Comparison of ENCODE assay signal across 28 cellular contexts in the genomic region with DNA sequence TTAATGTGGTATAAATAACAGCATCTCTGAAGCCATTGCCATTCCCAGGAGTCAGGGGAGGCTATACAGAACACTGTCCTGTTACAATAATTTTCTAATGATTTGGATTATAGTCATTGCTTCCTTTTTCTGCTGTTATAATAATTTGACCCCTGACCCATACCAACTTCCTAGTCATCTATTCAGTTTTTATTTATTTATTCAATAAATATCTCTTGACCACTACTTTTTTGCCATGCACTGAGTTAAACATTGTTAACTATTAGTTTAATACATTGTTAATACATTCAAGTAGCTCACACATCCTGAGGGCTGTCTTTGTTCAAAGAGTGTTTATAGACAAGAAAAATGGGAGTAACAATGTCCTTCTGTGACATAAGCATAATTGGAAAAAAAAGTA.
"Had no signal": no experiment of that assay in that cellular context is flagged by ENCODE, and none has a peak within 500 bp of the region (broad histone marks: within the 10 kb centered on the region; RNA-seq: fewer than 3 reads in every experiment).

No MANE protein-coding gene starts in this region.

- H3K4me3 ChIP-seq: colonic mucosa, MG63, Peyer's patch, SJCRH30 had no signal

- H3K27me3 Mint-ChIP-seq: activated CD8-positive, alpha-beta memory T cell treated with anti-CD3 and anti-CD28 coated beads, Interleukin-2, amount 10 ng/mL, durations not matched to agents 7 days and 5 days; activated naive CD4-positive, alpha-beta T cell treated with anti-CD3 and anti-CD28 coated beads, Interleukin-2, amount 10 ng/mL, durations not matched to agents 7 days and 5 days; activated naive CD8-positive, alpha-beta T cell treated with anti-CD3 and anti-CD28 coated beads for 36 hours; activated T-helper 17 cell treated with anti-CD3 and anti-CD28 coated beads, Interleukin-2, amount 50 U/mL, for 72 hours had no signal

- H3K4me1 ChIP-seq: colonic mucosa, Peyer's patch, SJCRH30 had no signal

- H3K36me3 ChIP-seq: colonic mucosa, MG63, Peyer's patch, SJCRH30 had no signal

- H3K4me1 Mint-ChIP-seq: activated CD8-positive, alpha-beta memory T cell treated with anti-CD3 and anti-CD28 coated beads, Interleukin-2, amount 10 ng/mL, durations not matched to agents 7 days and 5 days; activated naive CD4-positive, alpha-beta T cell treated with anti-CD3 and anti-CD28 coated beads, Interleukin-2, amount 10 ng/mL, durations not matched to agents 7 days and 5 days; activated naive CD8-positive, alpha-beta T cell treated with anti-CD3 and anti-CD28 coated beads for 36 hours; activated T-helper 17 cell treated with anti-CD3 and anti-CD28 coated beads, Interleukin-2, amount 50 U/mL, for 72 hours had no signal

- H3K27ac ChIP-seq: colonic mucosa, Peyer's patch, RWPE1, SJCRH30 had no signal

- H3K27me3 ChIP-seq: colonic mucosa, MG63, Peyer's patch, SJCRH30 had no signal

- H3K9me2 ChIP-seq: SK-N-SH had no signal

- H3K4me3 Mint-ChIP-seq: activated CD8-positive, alpha-beta memory T cell treated with anti-CD3 and anti-CD28 coated beads, Interleukin-2, amount 10 ng/mL, durations not matched to agents 7 days and 5 days; activated naive CD4-positive, alpha-beta T cell treated with anti-CD3 and anti-CD28 coated beads, Interleukin-2, amount 10 ng/mL, durations not matched to agents 7 days and 5 days; activated naive CD8-positive, alpha-beta T cell treated with anti-CD3 and anti-CD28 coated beads for 36 hours; activated T-helper 17 cell treated with anti-CD3 and anti-CD28 coated beads, Interleukin-2, amount 50 U/mL, for 72 hours had no signal

- H3K9ac ChIP-seq: SK-N-SH had no signal

- H3K36me3 Mint-ChIP-seq: activated CD8-positive, alpha-beta memory T cell treated with anti-CD3 and anti-CD28 coated beads, Interleukin-2, amount 10 ng/mL, durations not matched to agents 7 days and 5 days; activated naive CD4-positive, alpha-beta T cell treated with anti-CD3 and anti-CD28 coated beads, Interleukin-2, amount 10 ng/mL, durations not matched to agents 7 days and 5 days; activated naive CD8-positive, alpha-beta T cell treated with anti-CD3 and anti-CD28 coated beads for 36 hours had no signal

- H3K27ac Mint-ChIP-seq: activated CD8-positive, alpha-beta memory T cell treated with anti-CD3 and anti-CD28 coated beads, Interleukin-2, amount 10 ng/mL, durations not matched to agents 7 days and 5 days; activated naive CD4-positive, alpha-beta T cell treated with anti-CD3 and anti-CD28 coated beads, Interleukin-2, amount 10 ng/mL, durations not matched to agents 7 days and 5 days; activated naive CD8-positive, alpha-beta T cell treated with anti-CD3 and anti-CD28 coated beads for 36 hours; activated T-helper 17 cell treated with anti-CD3 and anti-CD28 coated beads, Interleukin-2, amount 50 U/mL, for 72 hours had no signal

- H3K9me3 ChIP-seq: colonic mucosa, MG63, Peyer's patch, SJCRH30, SK-N-SH had no signal

- DNase-seq: activated CD4-positive, alpha-beta T cell treated with anti-CD3 and anti-CD28 coated beads for 48 hours; activated CD4-positive, alpha-beta T cell treated with anti-CD3 and anti-CD28 coated beads, Interleukin-2, amount 50 U/mL, for 48 hours; activated CD8-positive, alpha-beta memory T cell treated with anti-CD3 and anti-CD28 coated beads, Interleukin-2, amount 10 ng/mL, durations not matched to agents 7 days and 5 days; activated gamma-delta T cell; activated naive CD4-positive, alpha-beta T cell treated with anti-CD3 and anti-CD28 coated beads, Interleukin-2, amount 10 ng/mL, durations not matched to agents 7 days and 5 days; activated naive CD8-positive, alpha-beta T cell treated with anti-CD3 and anti-CD28 coated beads for 36 hours; activated T-cell treated with anti-CD3 and anti-CD28 coated beads, Interleukin-2, amount 50 U/mL, for 48 hours; anterior cingulate cortex; cerebellar nuclear complex; colonic mucosa; MG63; MV-4-11; NCI-H1092 treated with DMSO at 0.1 percent for 48 hours; NCI-H1436; NCI-H1694 treated with DMSO at 0.1 percent for 48 hours; NCI-H2029 treated with DMSO at 0.1 percent for 48 hours; NCI-H345; NCI-H510A; NCI-H69; NK-92 treated with Interleukin-12 subunit alpha and Interleukin-12 subunit beta, amount 100 ng/mL, for 24 hours; OCI-M1; Peyer's patch; Right ventricle myocardium superior; SJCRH30; SK-N-SH; T-helper 1 cell had no signal

- H3K9me3 Mint-ChIP-seq: activated T-helper 17 cell treated with anti-CD3 and anti-CD28 coated beads, Interleukin-2, amount 50 U/mL, for 72 hours had no signal
